In the genomic region with DNA sequence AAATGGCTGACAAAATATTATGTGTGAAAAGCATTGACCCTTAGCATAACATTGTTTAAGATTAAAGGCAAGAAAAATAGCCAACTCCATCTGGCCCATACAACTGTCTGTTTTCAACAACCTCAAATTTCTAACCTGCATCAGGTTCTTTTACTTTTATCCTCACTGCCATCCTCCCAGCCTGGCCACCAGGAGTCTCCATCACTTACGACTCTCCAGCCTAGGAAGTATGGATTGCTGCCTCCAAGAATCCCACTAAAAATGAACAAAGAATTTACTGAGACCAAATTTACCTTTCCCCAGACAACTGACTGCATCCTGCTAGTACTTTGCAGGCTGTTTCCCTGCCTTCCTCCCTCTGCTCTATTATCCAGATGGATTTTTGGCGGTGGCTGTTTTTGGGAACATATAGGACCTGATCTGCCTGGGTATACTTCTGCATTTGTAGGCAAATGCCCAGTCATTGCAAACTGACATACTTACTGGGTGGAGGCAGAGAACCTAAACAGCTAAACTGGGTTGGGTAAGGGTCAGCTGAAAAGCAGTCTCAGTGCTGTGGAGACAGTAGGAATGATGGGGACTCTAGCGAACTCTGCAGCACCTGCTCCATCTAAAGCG, we compare ENCODE assay signal across 16 cellular contexts.
DNase-seq lines count a peak whose midpoint lies in the region; ATAC-seq and TF ChIP-seq lines count a peak whose summit lies in the region.
"Had no signal": no experiment of that assay in that cellular context is flagged by ENCODE, and none has a peak within 500 bp of the region (broad histone marks: within the 10 kb centered on the region; RNA-seq: fewer than 3 reads in every experiment).

No MANE protein-coding gene starts in this region.

- H3K4me3 Mint-ChIP-seq in MCF 10A (ENCODE audit: unreplicated experiment) (no peak overlapping the region), WTC11 (no peak overlapping the region)
- H3K4me3 Mint-ChIP-seq: activated B cell treated with CpG ODN at 0.5 μM for 24 hours; activated naive CD4-positive, alpha-beta T cell treated with anti-CD3 and anti-CD28 coated beads, Interleukin-2, amount 50 U/mL, for 24 hours had no signal

- no peaks in the 10 kb centered on the region for H3K27me3 Mint-ChIP-seq in MCF 10A (ENCODE audit: insufficient read depth, unreplicated experiment)
- no peaks in the 10 kb centered on the region for H3K27me3 Mint-ChIP-seq in WTC11 (ENCODE audit: low read depth)
- H3K27me3 Mint-ChIP-seq: activated B cell treated with CpG ODN at 0.5 μM for 24 hours; activated naive CD4-positive, alpha-beta T cell treated with anti-CD3 and anti-CD28 coated beads, Interleukin-2, amount 50 U/mL, for 24 hours had no signal

- no peaks in the 10 kb centered on the region for H3K27me3 ChIP-seq in mammary epithelial cell (ENCODE audit: insufficient read depth, low read length)
- no peaks in the 10 kb centered on the region for H3K27me3 ChIP-seq in smooth muscle cell (ENCODE audit: low read depth)
- H3K27me3 ChIP-seq: testis had no signal

- H3K36me3 Mint-ChIP-seq in MCF 10A (ENCODE audit: insufficient read depth, unreplicated experiment): peaks cover 69% of the 10 kb centered on the region
- peaks cover 17% of the 10 kb centered on the region for H3K36me3 Mint-ChIP-seq in WTC11

- in situ Hi-C loops in mammary epithelial cell (cut with MboI; ENCODE audit: low sequenced_read_pairs in 2 of 2): no loop called here

- no TSS peak for BruUV-seq in MCF 10A (replicated peaks; lab: Mats Ljungman, UMichigan)
- BruUV-seq in mammary epithelial cell (replicated peaks; lab: Mats Ljungman, UMichigan): no TSS peak

- peaks cover 4% of the 10 kb centered on the region for H3K79me2 ChIP-seq in mammary epithelial cell (ENCODE audit: insufficient read depth, low read length)
- H3K79me2 ChIP-seq in smooth muscle cell (ENCODE audit: low read depth): peaks cover 63% of the 10 kb centered on the region

- H2AFZ ChIP-seq in mammary epithelial cell (ENCODE audit: low read depth, low read length) (no peak overlapping the region), smooth muscle cell (ENCODE audit: low read depth) (no peak overlapping the region)

- intact Hi-C loops in MCF 10A (cut with micrococcal nuclease): loop anchor here (10.0 kb wide), 1 partner anchor 179 kb away; no protein-coding TSS in a partner anchor
- intact Hi-C loops in mammary epithelial cell (cut with micrococcal nuclease): no loop called here

- H3K4me1 Mint-ChIP-seq in MCF 10A (ENCODE audit: insufficient read depth, unreplicated experiment) (peaks cover 32% of the 10 kb centered on the region), WTC11 (peaks cover 39% of the 10 kb centered on the region)
- H3K4me1 Mint-ChIP-seq: activated B cell treated with CpG ODN at 0.5 μM for 24 hours; activated naive CD4-positive, alpha-beta T cell treated with anti-CD3 and anti-CD28 coated beads, Interleukin-2, amount 50 U/mL, for 24 hours had no signal

- no peaks in the 10 kb centered on the region for H4K20me1 ChIP-seq in mammary epithelial cell (ENCODE audit: insufficient read depth, low read length)
- H4K20me1 ChIP-seq in smooth muscle cell (ENCODE audit: low read depth): peaks cover 97% of the 10 kb centered on the region

- peaks cover 15% of the 10 kb centered on the region for H3K36me3 ChIP-seq in mammary epithelial cell (ENCODE audit: insufficient read depth, low read length)
- H3K36me3 ChIP-seq in smooth muscle cell (ENCODE audit: low read depth): peaks cover 14% of the 10 kb centered on the region

- no peak overlapping the region for H3K9ac ChIP-seq in mammary epithelial cell (ENCODE audit: insufficient read depth, low read length)
- no peak overlapping the region for H3K9ac ChIP-seq in smooth muscle cell (ENCODE audit: low read depth)

- POLR2A ChIA-PET in MCF 10A (lab: Yijun Ruan, JAX): interaction anchor here (0.7 kb wide), 1 partner anchor 11 kb away, joined by 3 read pairs; no protein-coding TSS in a partner anchor
- POLR2A ChIA-PET in WTC11 (lab: Charles Lee): no interaction called here

- H3K4me3 ChIP-seq in mammary epithelial cell (replicated peaks in 1 of 3; ENCODE audit: insufficient read depth in 1 of 3, low read depth in 2 of 3, low read length in 3 of 3) (no peak overlapping the region), fibroblast of villous mesenchyme (ENCODE audit: low read depth, low read length) (no peak overlapping the region), smooth muscle cell (no peak overlapping the region)
- H3K4me3 ChIP-seq: testis had no signal

- H3K4me1 ChIP-seq in mammary epithelial cell (ENCODE audit: insufficient read depth, low read length): peaks cover 27% of the 10 kb centered on the region
- peaks cover 8% of the 10 kb centered on the region for H3K4me1 ChIP-seq in smooth muscle cell (ENCODE audit: low read depth)
- H3K4me1 ChIP-seq: testis had no signal

- WGBS in mammary epithelial cell (ENCODE audit: low coverage, missing lambda C conversion rate): 100% methylated on average over 3 of the region's 4 CpGs
- over 99% methylated on average over 4 of the region's 4 CpGs for WGBS in smooth muscle cell (ENCODE audit: low lambda C conversion rate)

- CTCF ChIA-PET in MCF 10A (lab: Yijun Ruan, JAX) (interaction anchor here (1.5 kb wide), 1 partner anchor 10 kb away, joined by 6 read pairs; no protein-coding TSS in a partner anchor), mammary epithelial cell (lab: Charles Lee; ENCODE audit: low non-redundant PET) (no interaction called here), WTC11 (lab: Charles Lee) (no interaction called here)

- H3K9me3 ChIP-seq in mammary epithelial cell (replicated peaks; ENCODE audit: insufficient read depth, low read length) (no peaks in the 10 kb centered on the region), smooth muscle cell (replicated peaks; ENCODE audit: low read depth) (no peaks in the 10 kb centered on the region)
- H3K9me3 ChIP-seq: testis had no signal

- dilution Hi-C loops in mammary epithelial cell (cut with HindIII; ENCODE audit: low sequenced_read_pairs): no loop called here

- TF ChIP-seq CTCF in MCF 10A (IDR thresholded peaks at IDR 0.05; ENCODE audit: unreplicated experiment) (no peak), mammary epithelial cell (conservative IDR thresholded peaks at IDR 0.05 in 1 of 2, IDR thresholded peaks at IDR 0.05 in 1 of 2; ENCODE audit: extremely low read depth in 1 of 2, insufficient read depth in 1 of 2, low read depth in 1 of 2, low read length in 2 of 2) (peak in 1 of 2 donors; percentile 31), WTC11 (IDR thresholded peaks at IDR 0.05) (no peak), fibroblast of villous mesenchyme (IDR thresholded peaks at IDR 0.05; ENCODE audit: insufficient read depth, low read depth, low read length) (peak; percentile 37), smooth muscle cell (IDR thresholded peaks at IDR 0.05; ENCODE audit: borderline replicate concordance, insufficient read depth, poor library complexity, severe bottlenecking) (peak; percentile 6)

- peak; percentile 63 for ATAC-seq in WTC11
- ATAC-seq: left cardiac atrium had no signal

- no peak for DNase-seq in MCF 10A (ENCODE audit: unreplicated experiment)
- no peak for DNase-seq in mammary epithelial cell
- DNase-seq in WTC11 (ENCODE audit: low spot score): no peak
- no peak for DNase-seq in fibroblast of villous mesenchyme (ENCODE audit: low read depth)
- DNase-seq in smooth muscle cell (lab: John Stamatoyannopoulos, UW; ENCODE audit: unreplicated experiment): no peak
- no peak for DNase-seq in activated CD4-positive, alpha-beta T cell treated with anti-CD3 and anti-CD28 coated beads for 4 hours
- no peak for DNase-seq in foreskin melanocyte
- no peak for DNase-seq in activated CD4-positive, alpha-beta T cell treated with anti-CD3 and anti-CD28 coated beads, Interleukin-2, amount 50 U/mL, for 1 hour
- DNase-seq: activated B cell treated with CpG ODN at 0.5 μM for 24 hours; activated CD8-positive, alpha-beta memory T cell treated with anti-CD3 and anti-CD28 coated beads, Interleukin-2, amount 50 U/mL, for 48 hours; effector memory CD4-positive, alpha-beta T cell; left cardiac atrium; NCI-H1694 treated with DMSO at 0.1 percent for 48 hours; NCI-H524 treated with DMSO at 0.1 percent for 48 hours; testis had no signal

- no peak overlapping the region for H3K27ac ChIP-seq in mammary epithelial cell (ENCODE audit: insufficient read depth, low read depth, low read length)
- H3K27ac ChIP-seq in smooth muscle cell (ENCODE audit: low read depth): peak overlapping the region; percentile 86
- H3K27ac ChIP-seq: testis had no signal

- H3K27ac Mint-ChIP-seq in MCF 10A (ENCODE audit: low read depth, unreplicated experiment): peak overlapping the region; percentile 59
- 0 out of 2 replicates have a peak overlapping the region, but pooled peaks have one; percentile 54 for H3K27ac Mint-ChIP-seq in WTC11
- H3K27ac Mint-ChIP-seq: activated B cell treated with CpG ODN at 0.5 μM for 24 hours; activated naive CD4-positive, alpha-beta T cell treated with anti-CD3 and anti-CD28 coated beads, Interleukin-2, amount 50 U/mL, for 24 hours had no signal

- H3K4me2 ChIP-seq in mammary epithelial cell (ENCODE audit: insufficient read depth, low read depth, low read length): no peak overlapping the region
- no peak overlapping the region for H3K4me2 ChIP-seq in smooth muscle cell

- H3F3A ChIP-seq in smooth muscle cell (ENCODE audit: low read depth): peaks cover 47% of the 10 kb centered on the region

- H3K9me3 Mint-ChIP-seq in MCF 10A (ENCODE audit: unreplicated experiment): peaks cover 7% of the 10 kb centered on the region
- H3K9me3 Mint-ChIP-seq in WTC11: no peaks in the 10 kb centered on the region
- H3K9me3 Mint-ChIP-seq: activated B cell treated with CpG ODN at 0.5 μM for 24 hours; activated naive CD4-positive, alpha-beta T cell treated with anti-CD3 and anti-CD28 coated beads, Interleukin-2, amount 50 U/mL, for 24 hours had no signal

TF ChIP-seq in WTC11, 78 proteins besides CTCF, POLR2A, EP300 and RAD21 (continues in another document):
- no peak for TF ChIP-seq PRRX2 (CRISPR knock-in tag; IDR thresholded peaks at IDR 0.05)
- no peak for TF ChIP-seq SMAD4 (CRISPR knock-in tag; IDR thresholded peaks at IDR 0.05)
- no peak for TF ChIP-seq NR3C1 (CRISPR knock-in tag; conservative IDR thresholded peaks at IDR 0.05; ENCODE audit: low read depth)
- no peak for TF ChIP-seq SOX15 (CRISPR knock-in tag; IDR thresholded peaks at IDR 0.05)

Comparison
In these comparisons a context has a peak if more than half of its experiments do, and no peak if none do; other contexts are left out.
1. CTCF ChIP-seq: peak in fibroblast of villous mesenchyme (single experiment) and smooth muscle cell (single experiment); none in MCF 10A (single experiment) and WTC11 (single experiment).